In genomic region chr19:48714759-48715261, GRCh38 we compare ENCODE assay signal across 8 cellular contexts. TPM values are rescaled to one million over a fixed set of nuclear protein-coding genes. Genes with fewer than 3 reads are reported as not detected.
A peak's percentile ranks its signal among the peaks of the same experiment; 100 is the strongest.
DNase-seq lines count a peak whose midpoint lies in the region; ATAC-seq and TF ChIP-seq lines count a peak whose summit lies in the region.

No MANE protein-coding gene starts in this region.

- no peak overlapping the region for H2BK5ac ChIP-seq in mesendoderm (ENCODE audit: low read length)

- H3K23ac ChIP-seq in mesendoderm (ENCODE audit: low read length), result peak overlapping the region; percentile 87

- no peak overlapping the region for H2BK120ac ChIP-seq in mesendoderm (ENCODE audit: low read depth, low read length)

- H3K4me3 ChIP-seq in breast epithelium (peak overlapping the region; percentile 49 to 82 (median 62)), mesendoderm (ENCODE audit: low read length) (peak overlapping the region; percentile 7), upper lobe of right lung (peak overlapping the region; percentile 77)

- peaks cover 7% of the 10 kb centered on the region for H3K9me3 Mint-ChIP-seq in activated naive CD4-positive, alpha-beta T cell treated with anti-CD3 and anti-CD28 coated beads, Interleukin-2, amount 10 ng/mL, durations not matched to agents 7 days and 5 days

- H3K27ac Mint-ChIP-seq in activated naive CD4-positive, alpha-beta T cell treated with anti-CD3 and anti-CD28 coated beads, Interleukin-2, amount 10 ng/mL, durations not matched to agents 7 days and 5 days, result peak overlapping the region; percentile 87

- no peak overlapping the region for H2BK15ac ChIP-seq in mesendoderm (replicated peaks; ENCODE audit: low read depth)

- H3K4me1 ChIP-seq in breast epithelium, result peaks cover 9 to 15% of the 10 kb centered on the region in 2 donors
- H3K4me1 ChIP-seq in mesendoderm (ENCODE audit: control insufficient read depth, low read depth, low read length), result peaks cover 4% of the 10 kb centered on the region
- peaks cover 26% of the 10 kb centered on the region for H3K4me1 ChIP-seq in upper lobe of right lung

- H3K4ac ChIP-seq in mesendoderm (ENCODE audit: low read depth, low read length), result no peak overlapping the region

- peak overlapping the region; percentile 4 for H3K4me2 ChIP-seq in mesendoderm (ENCODE audit: low read length)

- H3K56ac ChIP-seq in mesendoderm (ENCODE audit: low read length), result peak overlapping the region; percentile 97

- H3K4me1 Mint-ChIP-seq in activated naive CD4-positive, alpha-beta T cell treated with anti-CD3 and anti-CD28 coated beads, Interleukin-2, amount 10 ng/mL, durations not matched to agents 7 days and 5 days, result peaks cover 27% of the 10 kb centered on the region

- peak overlapping the region; percentile 87 for H3K9ac ChIP-seq in mesendoderm (ENCODE audit: low read length)

- H3K36me3 ChIP-seq in breast epithelium (no peaks in the 10 kb centered on the region), mesendoderm (ENCODE audit: control insufficient read depth, insufficient read depth, low read length) (no peaks in the 10 kb centered on the region), upper lobe of right lung (no peaks in the 10 kb centered on the region)

- H3K27ac ChIP-seq in breast epithelium (peak overlapping the region; percentile 87 to 93), mesendoderm (ENCODE audit: low read depth, low read length) (no peak overlapping the region), upper lobe of right lung (peak overlapping the region; percentile 78)

- H3K79me2 ChIP-seq in mesendoderm (ENCODE audit: control insufficient read depth, insufficient read depth, low read length), result no peaks in the 10 kb centered on the region

- ATAC-seq in upper lobe of right lung (no peak), HG03108 (IDR thresholded peaks at IDR 0.05; ENCODE audit: unreplicated experiment) (no peak)

- CTCF ChIA-PET in activated naive CD4-positive, alpha-beta T cell treated with anti-CD3 and anti-CD28 coated beads, Interleukin-2, amount 10 ng/mL, durations not matched to agents 7 days and 5 days (lab: Charles Lee), result interaction anchor here (1.5 kb wide), 1 partner anchor 24 kb away, joined by 5 read pairs; no protein-coding TSS in a partner anchor

- H3K9me3 ChIP-seq in breast epithelium (peaks cover 0 to 2% of the 10 kb centered on the region in 2 donors), upper lobe of right lung (no peaks in the 10 kb centered on the region)

- intact Hi-C loops in breast epithelium (cut with DNase I; ENCODE audit: low total_unique reads), result no loop called here
- intact Hi-C loops in upper lobe of right lung (cut with DNase I), result no loop called here

- TF ChIP-seq CTCF in breast epithelium (IDR thresholded peaks at IDR 0.05), result no peak
- no peak for TF ChIP-seq CTCF in upper lobe of right lung (IDR thresholded peaks at IDR 0.05)

- WGBS in mesendoderm (ENCODE audit: extremely low coverage, insufficient coverage, low lambda C conversion rate), result no CpG with 5 or more reads among the region's 13 CpGs

- no peaks in the 10 kb centered on the region for H3K27me3 ChIP-seq in breast epithelium
- H3K27me3 ChIP-seq in mesendoderm (ENCODE audit: insufficient read depth, low read length, poor library complexity), result no peaks in the 10 kb centered on the region
- no peaks in the 10 kb centered on the region for H3K27me3 ChIP-seq in upper lobe of right lung

- peaks cover 15% of the 10 kb centered on the region for H3K27me3 Mint-ChIP-seq in activated naive CD4-positive, alpha-beta T cell treated with anti-CD3 and anti-CD28 coated beads, Interleukin-2, amount 10 ng/mL, durations not matched to agents 7 days and 5 days

- DNase-seq in activated naive CD4-positive, alpha-beta T cell treated with anti-CD3 and anti-CD28 coated beads, Interleukin-2, amount 10 ng/mL, durations not matched to agents 7 days and 5 days, result no peak
- no peak for DNase-seq in activated naive CD4-positive, alpha-beta T cell treated with Interleukin-2 at 50 U/mL for 16 hours
- DNase-seq in breast epithelium (ENCODE audit: low spot score in 2 of 2), result no peak
- no peak for DNase-seq in mesendoderm
- no peak for DNase-seq in upper lobe of right lung
- no peak for DNase-seq in NCI-H2081 (lab: John Stamatoyannopoulos, UW)
- no peak for DNase-seq in NCI-H345 (lab: John Stamatoyannopoulos, UW)

- peak overlapping the region; percentile 39 for H4K8ac ChIP-seq in mesendoderm (ENCODE audit: low read depth, low read length)

- H3K4me3 Mint-ChIP-seq in activated naive CD4-positive, alpha-beta T cell treated with anti-CD3 and anti-CD28 coated beads, Interleukin-2, amount 10 ng/mL, durations not matched to agents 7 days and 5 days, result peak overlapping the region; percentile 78

- peaks cover 8% of the 10 kb centered on the region for H3K36me3 Mint-ChIP-seq in activated naive CD4-positive, alpha-beta T cell treated with anti-CD3 and anti-CD28 coated beads, Interleukin-2, amount 10 ng/mL, durations not matched to agents 7 days and 5 days

- TF ChIP-seq POLR2A in breast epithelium (IDR thresholded peaks at IDR 0.05), result no peak

- H4K5ac ChIP-seq in mesendoderm (ENCODE audit: low read length), result no peak overlapping the region

- peak overlapping the region; percentile 40 for H3K18ac ChIP-seq in mesendoderm (ENCODE audit: low read length)

- H3K79me1 ChIP-seq in mesendoderm (ENCODE audit: low read length), result no peaks in the 10 kb centered on the region

- H2AK5ac ChIP-seq in mesendoderm (ENCODE audit: low read length), result peak overlapping the region; percentile 56

RNA-seq across cellular contexts. Expression of gene MAMSTR, which starts 4.7 kb away (rescaled TPM):
- total RNA-seq in breast epithelium (1 to 10 TPM in 2 of 3 donors, under 1 TPM in 1; 0.32 to 1.9 (median 1.3) TPM), upper lobe of right lung (1.2 TPM)
- 0.69 TPM for polyA plus RNA-seq in mesendoderm (2013, experiment 1 of 2)
- 0.71 TPM for polyA plus RNA-seq in mesendoderm (2013, experiment 2 of 2)

RNA-seq across cellular contexts. Expression of gene FUT2, which starts 19.0 kb away (rescaled TPM):
- 1 to 10 TPM in 2 of 3 donors, not detected in 1; 2.6 to 5.9 TPM for total RNA-seq in breast epithelium
- 0.28 TPM for polyA plus RNA-seq in mesendoderm (2013, experiment 1 of 2)
- 0.49 TPM for polyA plus RNA-seq in mesendoderm (2013, experiment 2 of 2)
- total RNA-seq in upper lobe of right lung, result 0.81 TPM

RNA-seq across cellular contexts. Expression of gene RASIP1, which starts 25.6 kb away (rescaled TPM):
- total RNA-seq in breast epithelium, result 10 to 100 TPM in 2 of 3 donors, 1 to 10 TPM in 1; 7.7 to 28.2 (median 10.7) TPM
- polyA plus RNA-seq in mesendoderm (2013, experiment 1 of 2), result 3.3 TPM
- 3.7 TPM for polyA plus RNA-seq in mesendoderm (2013, experiment 2 of 2)
- total RNA-seq in upper lobe of right lung, result 54.5 TPM

RNA-seq across cellular contexts. Expression of gene IZUMO1, which starts 31.9 kb away (rescaled TPM):
- total RNA-seq in breast epithelium (under 1 TPM in 1 of 3 donors, not detected in 2; 0.29 TPM), upper lobe of right lung (3.8 TPM)
- 0.45 TPM for polyA plus RNA-seq in mesendoderm (2013, experiment 1 of 2)
- polyA plus RNA-seq in mesendoderm (2013, experiment 2 of 2), result 0.24 TPM

RNA-seq across cellular contexts. Expression of gene FUT1, which starts 37.6 kb away (rescaled TPM):
- total RNA-seq in breast epithelium (1 to 10 TPM in 2 of 3 donors, under 1 TPM in 1; 0.48 to 6.2 (median 3.1) TPM), upper lobe of right lung (19.9 TPM)
- 3.4 TPM for polyA plus RNA-seq in mesendoderm (2013, experiment 1 of 2)
- 3.4 TPM for polyA plus RNA-seq in mesendoderm (2013, experiment 2 of 2)

Comparison
In these comparisons a context has a peak if more than half of its experiments do, and no peak if none do; other contexts are left out.
1. H3K4me3 ChIP-seq: peak in every context shown above with its lines; median percentile 77 in upper lobe of right lung; 62 in breast epithelium; 7 in mesendoderm.